ENCODE assay signal across 2 cellular contexts in genomic region chr20:2794202-2794748, GRCh38.
TF ChIP-seq lines count a peak whose summit lies in the region.

No MANE protein-coding gene starts in this region.

TF ChIP-seq in HepG2, 621 proteins besides CTCF, POLR2A, EP300 and RAD21:
- TF ChIP-seq CREB1 (IDR thresholded peaks at IDR 0.05) (peak; percentile 65; the same call in 1 of the 2 replicates), CREB1 (CRISPR knock-in tag; IDR thresholded peaks at IDR 0.05) (no peak), ZNF432 (CRISPR knock-in tag; IDR thresholded peaks at IDR 0.05; ENCODE audit: borderline replicate concordance) (no peak)

TF ChIP-seq in HEK293T, 16 proteins besides CTCF, POLR2A, EP300 and RAD21:
- TF ChIP-seq HDGF (IDR thresholded peaks at IDR 0.05; ENCODE audit: borderline replicate concordance) (no peak), FOXA1 (IDR thresholded peaks at IDR 0.05) (no peak), ARNT (IDR thresholded peaks at IDR 0.05) (no peak), ELF4 (IDR thresholded peaks at IDR 0.05) (no peak), NFRKB (IDR thresholded peaks at IDR 0.05) (no peak), FOXK2 (IDR thresholded peaks at IDR 0.05) (no peak), ZNF384 (IDR thresholded peaks at IDR 0.05) (no peak), SP1 (IDR thresholded peaks at IDR 0.05) (no peak), L3MBTL2 (conservative IDR thresholded peaks at IDR 0.05) (no peak), PKNOX1 (IDR thresholded peaks at IDR 0.05) (no peak), CTBP1 (IDR thresholded peaks at IDR 0.05; ENCODE audit: borderline replicate concordance) (no peak), FOXM1 (IDR thresholded peaks at IDR 0.05; ENCODE audit: borderline replicate concordance) (no peak), TARDBP (IDR thresholded peaks at IDR 0.05) (no peak), BHLHE40 (IDR thresholded peaks at IDR 0.05; ENCODE audit: borderline replicate concordance) (no peak), SUZ12 (IDR thresholded peaks at IDR 0.05) (no peak)
